8 cellular contexts compared by ENCODE assay signal in genomic region chr17:29616300-29617048, GRCh38. TPM values are rescaled to one million over a fixed set of nuclear protein-coding genes. Genes with fewer than 3 reads are reported as not detected.
DNase-seq lines count a peak whose midpoint lies in the region; ATAC-seq, FAIRE-seq and TF ChIP-seq lines count a peak whose summit lies in the region.

No MANE protein-coding gene starts in this region.

- peaks cover 58% of the 10 kb centered on the region for H3K27me3 ChIP-seq in NT2/D1 (ENCODE audit: insufficient read depth, insufficient read length)
- H3K27me3 ChIP-seq in endothelial cell of umbilical vein (ENCODE audit: control insufficient read depth in 2 of 2, insufficient read depth in 2 of 2, low read length in 2 of 2): no peaks in the 10 kb centered on the region
- H3K27me3 ChIP-seq in psoas muscle (ENCODE audit: insufficient read depth in 3 of 3, low read length in 2 of 3): no peaks in the 10 kb centered on the region
- H3K27me3 ChIP-seq in thyroid gland: no peaks in the 10 kb centered on the region

- H3K4me1 ChIP-seq in NT2/D1 (ENCODE audit: insufficient read depth, insufficient read length): peaks cover 26% of the 10 kb centered on the region
- peaks cover 31% of the 10 kb centered on the region for H3K4me1 ChIP-seq in endothelial cell of umbilical vein (ENCODE audit: control insufficient read depth, extremely low read depth, insufficient read depth, low read length)
- peaks cover 66% of the 10 kb centered on the region for H3K4me1 ChIP-seq in psoas muscle
- H3K4me1 ChIP-seq in thyroid gland: peaks cover 47 to 67% of the 10 kb centered on the region in 2 donors

- peaks cover 18% of the 10 kb centered on the region; the same call in 1 of the 2 replicates for H3K9me3 ChIP-seq in NT2/D1 (ENCODE audit: insufficient read depth, low read length)
- no peaks in the 10 kb centered on the region for H3K9me3 ChIP-seq in endothelial cell of umbilical vein (replicated peaks; ENCODE audit: control insufficient read depth, insufficient read depth, low read length)
- H3K9me3 ChIP-seq in psoas muscle: no peaks in the 10 kb centered on the region
- H3K9me3 ChIP-seq in thyroid gland: no peaks in the 10 kb centered on the region

- H3K79me2 ChIP-seq in endothelial cell of umbilical vein (ENCODE audit: control insufficient read depth, insufficient read depth, low read length): no peaks in the 10 kb centered on the region

- H3K27ac ChIP-seq in endothelial cell of umbilical vein (ENCODE audit: insufficient read depth, low read depth, low read length) (no peak overlapping the region), psoas muscle (peak overlapping the region; percentile 69), thyroid gland (peak overlapping the region in 1 of 3 donors; percentile 7)

- 62 to 69% (median 62%) methylated on average over 32 of the region's 32 CpGs for WGBS in psoas muscle, 3 donors
- 42 to 48% methylated on average over 16 to 30 of the region's 32 CpGs for WGBS in thyroid gland, 2 donors

- FAIRE-seq in endothelial cell of umbilical vein (lab: Jason Lieb, UNC): no peak

- POLR2A ChIA-PET in endothelial cell of umbilical vein (lab: Charles Lee): interaction anchor here (1.6 kb wide), 1 partner anchor 322 kb away, joined by 5 read pairs; the partner anchor contains the start of gene NUFIP2

- H3K9me1 ChIP-seq in endothelial cell of umbilical vein (replicated peaks; ENCODE audit: control insufficient read depth, extremely low read depth, insufficient read depth, low read length): no peaks in the 10 kb centered on the region

- intact Hi-C loops in endothelial cell of umbilical vein (cut with micrococcal nuclease): loop anchor here (1.0 to 5.0 kb wide), 3 partner anchors 49 to 315 kb away; partner anchors contain the start of genes ABHD15 and TP53I13
- intact Hi-C loops in psoas muscle (cut with DNase I): no loop called here
- intact Hi-C loops in thyroid gland (cut with DNase I): loop anchor here (5.0 kb wide), 1 partner anchor 34 kb away; no protein-coding TSS in a partner anchor

- no peaks in the 10 kb centered on the region for H4K20me1 ChIP-seq in endothelial cell of umbilical vein (replicated peaks; ENCODE audit: control insufficient read depth, extremely low read depth, insufficient read depth, low read length)

- H3K4me2 ChIP-seq in endothelial cell of umbilical vein (ENCODE audit: insufficient read depth, low read length): peak overlapping the region; percentile 67

- in situ Hi-C loops in G401 (cut with HindIII; ENCODE audit: low sequenced_read_pairs): no loop called here

- H2AFZ ChIP-seq in endothelial cell of umbilical vein (ENCODE audit: low read depth, low read length): peak overlapping the region; percentile 89

- BruUV-seq in endothelial cell of umbilical vein (replicated peaks; lab: Mats Ljungman, UMichigan): no TSS peak

- dilution Hi-C loops in endothelial cell of umbilical vein (cut with MboI; ENCODE audit: extremely low pct_ligation_motif_present, low sequenced_read_pairs): no loop called here

- H3K36me3 ChIP-seq in NT2/D1 (ENCODE audit: insufficient read depth, insufficient read length, low read length) (no peaks in the 10 kb centered on the region), endothelial cell of umbilical vein (ENCODE audit: control insufficient read depth in 2 of 2, extremely low read depth in 1 of 2, insufficient read depth in 2 of 2, low read length in 2 of 2) (no peaks in the 10 kb centered on the region), psoas muscle (ENCODE audit: insufficient read depth in 1 of 2, low read depth in 1 of 2) (peaks cover 0 to 22% of the 10 kb centered on the region in 2 donors), thyroid gland (no peaks in the 10 kb centered on the region)

- peak overlapping the region; percentile 44 for H3K9ac ChIP-seq in NT2/D1 (ENCODE audit: insufficient read length, low read depth)
- no peak overlapping the region for H3K9ac ChIP-seq in endothelial cell of umbilical vein (replicated peaks; ENCODE audit: extremely low read depth, insufficient read depth, low read length)

- ATAC-seq in psoas muscle (no peak), GM18870 (IDR thresholded peaks at IDR 0.05; ENCODE audit: unreplicated experiment) (no peak), HG02759 (IDR thresholded peaks at IDR 0.05; ENCODE audit: unreplicated experiment) (no peak)

- CTCF ChIA-PET in endothelial cell of umbilical vein (lab: Charles Lee): interaction anchor here (0.5 to 6.9 kb wide), 55 partner anchors 8 to 492 kb away, joined by 3 to 120 read pairs (median 5); partner anchors contain the start of genes ABHD15, ANKRD13B, SSH2 and TP53I13

- TF ChIP-seq POLR2A in endothelial cell of umbilical vein (IDR thresholded peaks at IDR 0.05; ENCODE audit: low read depth, low read length) (no peak), thyroid gland (IDR thresholded peaks at IDR 0.05) (no peak)

- TF ChIP-seq CTCF in GM12875 (IDR thresholded peaks at IDR 0.05; ENCODE audit: borderline replicate concordance, insufficient read depth, low read depth, low read length) (no peak), endothelial cell of umbilical vein (IDR thresholded peaks at IDR 0.05; ENCODE audit: extremely low read depth in 1 of 2, insufficient read depth in 1 of 2, low read depth in 1 of 2, low read length in 2 of 2) (no peak), psoas muscle (IDR thresholded peaks at IDR 0.05) (no peak), thyroid gland (IDR thresholded peaks at IDR 0.05) (no peak)

- H3K4me3 ChIP-seq in GM12875 (ENCODE audit: low read depth, low read length): peak overlapping the region; percentile 24
- peak overlapping the region; percentile 29 for H3K4me3 ChIP-seq in NT2/D1 (ENCODE audit: insufficient read length, low read depth)
- peak overlapping the region in 2 of 3 experiments; percentile 1 to 28 for H3K4me3 ChIP-seq in endothelial cell of umbilical vein (replicated peaks in 1 of 3; ENCODE audit: insufficient read depth in 1 of 3, low read depth in 1 of 3, low read length in 3 of 3)
- peak overlapping the region; percentile 98 for H3K4me3 ChIP-seq in psoas muscle
- no peak overlapping the region for H3K4me3 ChIP-seq in thyroid gland (replicated peaks in 1 of 3)

- no peak for DNase-seq in NT2/D1 (ENCODE audit: low read depth, low spot score)
- DNase-seq in endothelial cell of umbilical vein (ENCODE audit: low read depth, low spot score): no peak
- DNase-seq in psoas muscle: no peak
- DNase-seq in thyroid gland: no peak
- no peak for DNase-seq in G401 (ENCODE audit: low spot score)

RNA-seq across cellular contexts. Expression of gene CORO6, which starts 6.2 kb away (rescaled TPM):
- total RNA-seq in endothelial cell of umbilical vein (7.8 and 10.7 TPM in 2 replicates), psoas muscle (100 to 1,000 TPM; 478 to 710 (median 557) TPM), thyroid gland (100 to 1,000 TPM in 2 of 4 donors, 10 to 100 TPM in 2; 65.3 to 161 (median 99.2) TPM)
- polyA plus RNA-seq in endothelial cell of umbilical vein (14.7 and 22.0 TPM in 2 replicates), psoas muscle (100 to 1,000 TPM; 182 to 495 (median 236) TPM)
- 1.5 and 3.2 TPM in 2 replicates for polyA plus RNA-seq in endothelial cell of umbilical vein (2011; cell fraction: cytosol; rRNA removed)
- polyA plus RNA-seq in endothelial cell of umbilical vein (2011; cell fraction: nucleus; rRNA removed): 151 and 191 TPM in 2 replicates
- polyA plus RNA-seq in endothelial cell of umbilical vein (2012): 4.1 and 8.8 TPM in 2 replicates
- polyA minus RNA-seq in endothelial cell of umbilical vein: 11.2 and 17.2 TPM in 2 replicates
- 0.82 TPM for polyA minus RNA-seq in endothelial cell of umbilical vein (2011; cell fraction: cytosol; rRNA and poly(A)+ RNA removed)
- polyA minus RNA-seq in endothelial cell of umbilical vein (2011; cell fraction: nucleus; rRNA and poly(A)+ RNA removed): 14.9 and 17.6 TPM in 2 replicates
- total RNA-seq in G401 (2014; rRNA removed; shearing (Covaris generic)): 3.6 and 9.7 TPM in 2 replicates

RNA-seq across cellular contexts. Expression of gene ANKRD13B, which starts 23.5 kb away (rescaled TPM):
- total RNA-seq in endothelial cell of umbilical vein (21.1 and 22.8 TPM in 2 replicates), psoas muscle (10 to 100 TPM in 1 of 4 donors, 1 to 10 TPM in 3; 6.4 to 14.8 (median 6.8) TPM), thyroid gland (1 to 10 TPM; 1.6 to 5.8 (median 3.1) TPM)
- polyA plus RNA-seq in endothelial cell of umbilical vein (23.2 and 26.7 TPM in 2 replicates), psoas muscle (10 to 100 TPM in 1 of 3 donors, 1 to 10 TPM in 2; 5.4 to 10.7 (median 9.7) TPM)
- 10.5 and 15.8 TPM in 2 replicates for polyA plus RNA-seq in endothelial cell of umbilical vein (2011; cell fraction: cytosol; rRNA removed)
- 92.5 and 94.8 TPM in 2 replicates for polyA plus RNA-seq in endothelial cell of umbilical vein (2011; cell fraction: nucleus; rRNA removed)
- polyA plus RNA-seq in endothelial cell of umbilical vein (2012): 25.3 and 34.7 TPM in 2 replicates
- 15.5 and 20.3 TPM in 2 replicates for polyA minus RNA-seq in endothelial cell of umbilical vein
- 21.3 TPM for polyA minus RNA-seq in endothelial cell of umbilical vein (2011; cell fraction: cytosol; rRNA and poly(A)+ RNA removed)
- 17.8 and 28.5 TPM in 2 replicates for polyA minus RNA-seq in endothelial cell of umbilical vein (2011; cell fraction: nucleus; rRNA and poly(A)+ RNA removed)
- total RNA-seq in G401 (2014; rRNA removed; shearing (Covaris generic)): 17.5 and 29.6 TPM in 2 replicates

RNA-seq across cellular contexts. Expression of gene GIT1, which starts 27.0 kb away (rescaled TPM):
- 82.0 and 92.5 TPM in 2 replicates for total RNA-seq in endothelial cell of umbilical vein
- polyA plus RNA-seq in endothelial cell of umbilical vein: 75.5 and 97.5 TPM in 2 replicates
- polyA plus RNA-seq in endothelial cell of umbilical vein (2011; cell fraction: cytosol; rRNA removed): 74.6 and 75.7 TPM in 2 replicates
- 118 and 146 TPM in 2 replicates for polyA plus RNA-seq in endothelial cell of umbilical vein (2011; cell fraction: nucleus; rRNA removed)
- polyA plus RNA-seq in endothelial cell of umbilical vein (2012): 63.1 and 66.3 TPM in 2 replicates
- polyA minus RNA-seq in endothelial cell of umbilical vein: 63.9 and 96.6 TPM in 2 replicates
- polyA minus RNA-seq in endothelial cell of umbilical vein (2011; cell fraction: cytosol; rRNA and poly(A)+ RNA removed): 44.4 TPM
- 40.9 and 60.4 TPM in 2 replicates for polyA minus RNA-seq in endothelial cell of umbilical vein (2011; cell fraction: nucleus; rRNA and poly(A)+ RNA removed)
- 10 to 100 TPM; 26.4 to 39.4 (median 31.5) TPM for total RNA-seq in psoas muscle
- polyA plus RNA-seq in psoas muscle: 10 to 100 TPM; 24.3 to 46.0 (median 35.2) TPM
- 10 to 100 TPM; 35.7 to 71.7 (median 42.4) TPM for total RNA-seq in thyroid gland
- 42.2 and 45.9 TPM in 2 replicates for total RNA-seq in G401 (2014; rRNA removed; shearing (Covaris generic))

RNA-seq across cellular contexts. Expression of gene TP53I13, which starts 48.0 kb away (rescaled TPM):
- total RNA-seq in endothelial cell of umbilical vein (33.8 and 41.1 TPM in 2 replicates), psoas muscle (10 to 100 TPM; 13.3 to 20.9 (median 17.7) TPM), thyroid gland (10 to 100 TPM; 54.7 to 79.0 (median 57.4) TPM)
- polyA plus RNA-seq in endothelial cell of umbilical vein (42.7 and 72.3 TPM in 2 replicates), psoas muscle (10 to 100 TPM; 30.6 to 46.1 (median 42.6) TPM)
- polyA plus RNA-seq in endothelial cell of umbilical vein (2011; cell fraction: cytosol; rRNA removed): 19.3 and 35.8 TPM in 2 replicates
- polyA plus RNA-seq in endothelial cell of umbilical vein (2011; cell fraction: nucleus; rRNA removed): 93.1 and 99.6 TPM in 2 replicates
- 22.6 and 36.1 TPM in 2 replicates for polyA plus RNA-seq in endothelial cell of umbilical vein (2012)
- 12.9 and 23.4 TPM in 2 replicates for polyA minus RNA-seq in endothelial cell of umbilical vein
- polyA minus RNA-seq in endothelial cell of umbilical vein (2011; cell fraction: cytosol; rRNA and poly(A)+ RNA removed): 18.9 TPM
- polyA minus RNA-seq in endothelial cell of umbilical vein (2011; cell fraction: nucleus; rRNA and poly(A)+ RNA removed): 7.2 and 21.1 TPM in 2 replicates
- 72.2 and 119 TPM in 2 replicates for total RNA-seq in G401 (2014; rRNA removed; shearing (Covaris generic))

RNA-seq across cellular contexts. Expression of gene ABHD15, which starts 49.6 kb away (rescaled TPM):
- total RNA-seq in endothelial cell of umbilical vein (5.6 and 5.9 TPM in 2 replicates), psoas muscle (1 to 10 TPM; 2.3 to 2.8 (median 2.5) TPM), thyroid gland (10 to 100 TPM; 11.6 to 19.8 (median 13.0) TPM)
- polyA plus RNA-seq in endothelial cell of umbilical vein (3.8 and 4.7 TPM in 2 replicates), psoas muscle (1 to 10 TPM; 1.6 to 7.9 (median 3.1) TPM)
- polyA plus RNA-seq in endothelial cell of umbilical vein (2011; cell fraction: cytosol; rRNA removed): 3.7 and 4.2 TPM in 2 replicates
- 3.1 and 3.4 TPM in 2 replicates for polyA plus RNA-seq in endothelial cell of umbilical vein (2011; cell fraction: nucleus; rRNA removed)
- polyA plus RNA-seq in endothelial cell of umbilical vein (2012): 6.1 TPM in 2 replicates
- 5.5 and 8.6 TPM in 2 replicates for polyA minus RNA-seq in endothelial cell of umbilical vein
- polyA minus RNA-seq in endothelial cell of umbilical vein (2011; cell fraction: cytosol; rRNA and poly(A)+ RNA removed): 7.7 TPM
- 1.8 and 2.7 TPM in 2 replicates for polyA minus RNA-seq in endothelial cell of umbilical vein (2011; cell fraction: nucleus; rRNA and poly(A)+ RNA removed)
- total RNA-seq in G401 (2014; rRNA removed; shearing (Covaris generic)): 5.2 and 11.1 TPM in 2 replicates

Comparison
In these comparisons a context has a peak if more than half of its experiments do, and no peak if none do; other contexts are left out.
1. H3K4me3 ChIP-seq: peak in GM12875 (single experiment), NT2/D1 (single experiment), endothelial cell of umbilical vein (2 of 3) and psoas muscle (single experiment); none in thyroid gland (0 of 3).
2. intact Hi-C loops: an anchor here in endothelial cell of umbilical vein (1.0 to 5.0 kb wide) and thyroid gland (5.0 kb wide); none called in psoas muscle.